Comparison of ENCODE assay signal across 10 cellular contexts in genomic region chr19:54203151-54203611, GRCh38. TPM values are rescaled to one million over a fixed set of nuclear protein-coding genes. Genes with fewer than 3 reads are reported as not detected.
A peak's percentile ranks its signal among the peaks of the same experiment; 100 is the strongest.
DNase-seq lines count a peak whose midpoint lies in the region; ATAC-seq and TF ChIP-seq lines count a peak whose summit lies in the region.
"Had no signal": no experiment of that assay in that cellular context is flagged by ENCODE, and none has a peak within 500 bp of the region (broad histone marks: within the 10 kb centered on the region; RNA-seq: fewer than 3 reads in every experiment).

No MANE protein-coding gene starts in this region.

- peak overlapping the region; percentile 86 for H3K27ac ChIP-seq in psoas muscle
- H3K27ac ChIP-seq: foreskin keratinocyte had no signal

- H3K4me3 ChIP-seq in GM12865 (ENCODE audit: low read depth, low read length): peak overlapping the region; percentile 80
- H3K4me3 ChIP-seq in fibroblast of the aortic adventitia (ENCODE audit: low read depth, low read length): peak overlapping the region; percentile 71
- H3K4me3 ChIP-seq in psoas muscle: peak overlapping the region; percentile 80

- peaks cover 64% of the 10 kb centered on the region for H3K4me1 ChIP-seq in psoas muscle

- no peaks in the 10 kb centered on the region for H3K9me3 ChIP-seq in psoas muscle

- WGBS in psoas muscle, 3 donors: 35 to 40% (median 38%) methylated on average over 9 of the region's 9 CpGs

- peaks cover 24 to 71% of the 10 kb centered on the region in 2 donors for H3K36me3 ChIP-seq in psoas muscle (ENCODE audit: insufficient read depth in 1 of 2, low read depth in 1 of 2)

- H3K27me3 ChIP-seq in psoas muscle (ENCODE audit: insufficient read depth in 3 of 3, low read length in 2 of 3): no peaks in the 10 kb centered on the region
- H3K27me3 ChIP-seq: foreskin keratinocyte had no signal

- intact Hi-C loops in psoas muscle (cut with DNase I): no loop called here

- TF ChIP-seq CTCF in GM12865 (IDR thresholded peaks at IDR 0.05; ENCODE audit: insufficient read depth, low read depth, low read length, missing control alignments) (no peak), fibroblast of the aortic adventitia (IDR thresholded peaks at IDR 0.05; ENCODE audit: insufficient read depth, low read length) (no peak), psoas muscle (IDR thresholded peaks at IDR 0.05) (no peak)

- ATAC-seq in psoas muscle (peak in 1 of 4 donors; percentile 24), HG02759 (IDR thresholded peaks at IDR 0.05; ENCODE audit: unreplicated experiment) (no peak), HG02970 (IDR thresholded peaks at IDR 0.05; ENCODE audit: low FRiP score, unreplicated experiment) (no peak)
- ATAC-seq: foreskin keratinocyte had no signal

- DNase-seq in GM12865 (ENCODE audit: low read depth) (no peak), RKO (ENCODE audit: low spot score) (peak; percentile 48), fibroblast of the aortic adventitia (ENCODE audit: low read depth) (peak; percentile 30), psoas muscle (no peak), GM19240 (ENCODE audit: insufficient read length, low spot score) (no peak), NCI-H1092 (lab: John Stamatoyannopoulos, UW) (no peak)
- DNase-seq: foreskin keratinocyte had no signal

RNA-seq across cellular contexts. Expression of gene RPS9, which starts 2.5 kb away (rescaled TPM):
- total RNA-seq in fibroblast of the aortic adventitia (ENCODE audit: low replicate concordance) (1,882 and 1,909 TPM in 2 replicates), psoas muscle (100 to 1,000 TPM; 479 to 705 (median 663) TPM)
- 1,000 to 10,000 TPM; 1,294 to 2,049 (median 1,972) TPM for polyA plus RNA-seq in psoas muscle

RNA-seq across cellular contexts. Expression of gene TSEN34, which starts 12.1 kb away (rescaled TPM):
- total RNA-seq in fibroblast of the aortic adventitia (ENCODE audit: low replicate concordance) (42.8 and 67.6 TPM in 2 replicates), psoas muscle (10 to 100 TPM; 17.4 to 44.6 (median 19.2) TPM)
- polyA plus RNA-seq in psoas muscle: 10 to 100 TPM; 15.5 to 42.6 (median 24.5) TPM

RNA-seq across cellular contexts. Expression of gene MBOAT7, which starts 13.8 kb away (rescaled TPM):
- total RNA-seq in fibroblast of the aortic adventitia (ENCODE audit: low replicate concordance) (46.9 and 48.7 TPM in 2 replicates), psoas muscle (10 to 100 TPM in 3 of 4 donors, 1 to 10 TPM in 1; 6.2 to 17.8 (median 11.4) TPM)
- 10 to 100 TPM in 1 of 3 donors, 1 to 10 TPM in 2; 6.3 to 11.4 (median 8.4) TPM for polyA plus RNA-seq in psoas muscle

RNA-seq across cellular contexts. Expression of gene LILRB3, which starts 19.6 kb away (rescaled TPM):
- total RNA-seq in fibroblast of the aortic adventitia (ENCODE audit: low replicate concordance) (not detected in 2 replicates), psoas muscle (1 to 10 TPM; 1.9 to 3.8 (median 2.3) TPM)
- 1 to 10 TPM in 1 of 3 donors, under 1 TPM in 2; 0.32 to 1.2 (median 0.40) TPM for polyA plus RNA-seq in psoas muscle
- total RNA-seq: foreskin keratinocyte, LHCN-M2 had no signal

RNA-seq across cellular contexts. Expression of gene TMC4, which starts 30.2 kb away (rescaled TPM):
- total RNA-seq in fibroblast of the aortic adventitia (ENCODE audit: low replicate concordance): 0.27 and 0.82 TPM in 2 replicates
- total RNA-seq in psoas muscle: 1 to 10 TPM in 1 of 4 donors, under 1 TPM in 2, not detected in 1; 0.55 to 2.5 (median 0.74) TPM
- polyA plus RNA-seq in psoas muscle: under 1 TPM; 0.64 to 0.70 (median 0.70) TPM

Comparison
In these comparisons a context has a peak if more than half of its experiments do, and no peak if none do; other contexts are left out.
1. DNase-seq: peak in RKO (single experiment) and fibroblast of the aortic adventitia (single experiment); none in GM12865 (single experiment), psoas muscle (0 of 2), GM19240 (single experiment) and NCI-H1092 (single experiment).
2. Peak in every context shown above with its lines, with median percentiles within 50 percentile points of each other: H3K4me3 ChIP-seq.